15 cellular contexts compared by ENCODE assay signal in the genomic region with DNA sequence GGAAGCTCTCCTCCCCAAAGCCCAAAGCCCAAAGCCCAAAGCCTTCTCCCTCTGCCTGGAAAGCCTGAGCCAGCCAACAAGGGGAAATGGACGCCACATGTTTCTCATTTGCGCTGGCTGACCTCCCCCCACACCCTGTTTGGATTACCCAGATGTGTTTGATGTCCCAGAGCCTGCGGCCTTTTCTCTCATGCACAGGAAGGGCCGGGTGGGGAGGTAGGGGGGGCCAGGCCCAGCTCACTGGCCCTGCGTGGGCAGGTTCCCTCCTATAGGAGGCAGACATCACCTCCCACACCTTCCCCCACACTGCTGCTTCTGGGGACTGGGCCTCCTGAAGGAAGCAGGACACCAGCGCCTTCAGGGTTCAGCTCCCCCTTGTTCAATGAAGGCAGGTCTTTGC.
DNase-seq lines count a peak whose midpoint lies in the region; ATAC-seq and TF ChIP-seq lines count a peak whose summit lies in the region.
"Had no signal": no experiment of that assay in that cellular context is flagged by ENCODE, and none has a peak within 500 bp of the region (broad histone marks: within the 10 kb centered on the region; RNA-seq: fewer than 3 reads in every experiment).

No MANE protein-coding gene starts in this region.

- peaks cover 60% of the 10 kb centered on the region for H3K4me1 Mint-ChIP-seq in neural progenitor cell
- H3K4me1 Mint-ChIP-seq in effector memory CD8-positive, alpha-beta T cell (ENCODE audit: low read depth in 2 of 2) = peaks cover 0 to 2% of the 10 kb centered on the region in 2 donors
- H3K4me1 Mint-ChIP-seq: activated naive CD4-positive, alpha-beta T cell treated with anti-CD3 and anti-CD28 coated beads, Interleukin-2, amount 50 U/mL, for 24 hours; CD8-positive, alpha-beta memory T cell had no signal

- no peaks in the 10 kb centered on the region for H3K9me3 Mint-ChIP-seq in neural progenitor cell
- no peaks in the 10 kb centered on the region for H3K9me3 Mint-ChIP-seq in effector memory CD8-positive, alpha-beta T cell
- H3K9me3 Mint-ChIP-seq: activated naive CD4-positive, alpha-beta T cell treated with anti-CD3 and anti-CD28 coated beads, Interleukin-2, amount 50 U/mL, for 24 hours; CD8-positive, alpha-beta memory T cell; naive B cell had no signal

- H3K4me3 ChIP-seq in BLaER1 (no peak overlapping the region), SJSA1 (no peak overlapping the region), neural progenitor cell (no peak overlapping the region)
- H3K4me3 ChIP-seq: skin epidermis, upper lobe of right lung had no signal

- no peak for ATAC-seq in GM18517 (IDR thresholded peaks at IDR 0.05; ENCODE audit: unreplicated experiment)
- no peak for ATAC-seq in effector memory CD8-positive, alpha-beta T cell (replicated peaks)
- ATAC-seq: upper lobe of right lung had no signal

- H3K36me3 ChIP-seq in BLaER1 (peaks cover 40% of the 10 kb centered on the region), SJSA1 (peaks cover 2% of the 10 kb centered on the region; the same call in 1 of the 2 replicates), neural progenitor cell (no peaks in the 10 kb centered on the region)
- H3K36me3 ChIP-seq: upper lobe of right lung had no signal

- TF ChIP-seq CTCF in neural progenitor cell (IDR thresholded peaks at IDR 0.05) = peak; percentile 18

- H3K27ac ChIP-seq in BLaER1 (peak overlapping the region; percentile 50), SJSA1 (no peak overlapping the region), neural progenitor cell (no peak overlapping the region)
- H3K27ac ChIP-seq: upper lobe of right lung had no signal

- no peaks in the 10 kb centered on the region for H3K9me3 ChIP-seq in BLaER1
- H3K9me3 ChIP-seq in SJSA1 (replicated peaks) = no peaks in the 10 kb centered on the region
- no peaks in the 10 kb centered on the region for H3K9me3 ChIP-seq in neural progenitor cell (ENCODE audit: low read depth)
- H3K9me3 ChIP-seq: upper lobe of right lung had no signal

- H3K4me2 ChIP-seq in BLaER1 = peak overlapping the region; percentile 93
- no peak overlapping the region for H3K4me2 ChIP-seq in neural progenitor cell

- no peak overlapping the region for H3K27ac Mint-ChIP-seq in neural progenitor cell
- H3K27ac Mint-ChIP-seq in effector memory CD8-positive, alpha-beta T cell = no peak overlapping the region
- H3K27ac Mint-ChIP-seq: activated naive CD4-positive, alpha-beta T cell treated with anti-CD3 and anti-CD28 coated beads, Interleukin-2, amount 50 U/mL, for 24 hours had no signal

- no peaks in the 10 kb centered on the region for H3K79me2 ChIP-seq in neural progenitor cell (ENCODE audit: low read depth)

- H3K27me3 ChIP-seq in BLaER1 = no peaks in the 10 kb centered on the region
- no peaks in the 10 kb centered on the region for H3K27me3 ChIP-seq in SJSA1 (replicated peaks)
- H3K27me3 ChIP-seq in neural progenitor cell = peaks cover 22% of the 10 kb centered on the region
- H3K27me3 ChIP-seq: upper lobe of right lung had no signal

- no peak overlapping the region for H3K4me3 Mint-ChIP-seq in neural progenitor cell
- H3K4me3 Mint-ChIP-seq in effector memory CD8-positive, alpha-beta T cell = no peak overlapping the region
- H3K4me3 Mint-ChIP-seq: activated naive CD4-positive, alpha-beta T cell treated with anti-CD3 and anti-CD28 coated beads, Interleukin-2, amount 50 U/mL, for 24 hours; CD8-positive, alpha-beta memory T cell; naive B cell had no signal

- peaks cover 4% of the 10 kb centered on the region for H3K27me3 Mint-ChIP-seq in neural progenitor cell (ENCODE audit: insufficient read depth, low read depth)
- H3K27me3 Mint-ChIP-seq in effector memory CD8-positive, alpha-beta T cell = peaks cover 22 to 52% of the 10 kb centered on the region in 2 donors

- no peaks in the 10 kb centered on the region for H3K36me3 Mint-ChIP-seq in neural progenitor cell
- H3K36me3 Mint-ChIP-seq in effector memory CD8-positive, alpha-beta T cell (ENCODE audit: insufficient read depth) = peaks cover 5% of the 10 kb centered on the region
- H3K36me3 Mint-ChIP-seq: activated naive CD4-positive, alpha-beta T cell treated with anti-CD3 and anti-CD28 coated beads, Interleukin-2, amount 50 U/mL, for 24 hours; CD8-positive, alpha-beta memory T cell; naive B cell had no signal

- no peak overlapping the region for H2AFZ ChIP-seq in neural progenitor cell (replicated peaks)

- H3K9ac ChIP-seq in BLaER1 (no peak overlapping the region), neural progenitor cell (no peak overlapping the region)

- H4K20me1 ChIP-seq in BLaER1 (peaks cover 98% of the 10 kb centered on the region), neural progenitor cell (ENCODE audit: low read depth) (peaks cover 11% of the 10 kb centered on the region)

- DNase-seq in SJSA1 (ENCODE audit: low read depth in 1 of 2, low spot score in 2 of 2) (peak; percentile 83 to 85), fibroblast of gingiva (ENCODE audit: low read depth) (peak; percentile 90), neural progenitor cell (ENCODE audit: low spot score) (peak; percentile 41), NCI-H2107 (lab: John Stamatoyannopoulos, UW) (no peak), T1000 (lab: John Stamatoyannopoulos, UW) (no peak)
- no peak for DNase-seq in effector memory CD8-positive, alpha-beta T cell
- DNase-seq: activated CD8-positive, alpha-beta memory T cell treated with anti-CD3 and anti-CD28 coated beads for 24 hours; CD8-positive, alpha-beta memory T cell; Karpas-422; naive B cell; upper lobe of right lung had no signal

- peaks cover under 1% of the 10 kb centered on the region for H3F3A ChIP-seq in neural progenitor cell (ENCODE audit: low read depth)

- H3K4me1 ChIP-seq in BLaER1 = peaks cover 77% of the 10 kb centered on the region
- H3K4me1 ChIP-seq in SJSA1 (replicated peaks) = peaks cover 12% of the 10 kb centered on the region
- H3K4me1 ChIP-seq in neural progenitor cell = peaks cover 28% of the 10 kb centered on the region

Comparison
In these comparisons a context has a peak if more than half of its experiments do, and no peak if none do; other contexts are left out.
1. DNase-seq: peak in SJSA1 (2 of 2), fibroblast of gingiva (single experiment) and neural progenitor cell (single experiment); none in NCI-H2107 (single experiment), T1000 (single experiment) and effector memory CD8-positive, alpha-beta T cell (0 of 3).